Comparison of ENCODE assay signal across 1 cellular context in genomic region chr20:58514321-58515239, GRCh38.
TF ChIP-seq lines count a peak whose summit lies in the region.

No MANE protein-coding gene starts in this region.

TF ChIP-seq in SK-N-SH, 30 proteins besides CTCF, POLR2A, EP300 and RAD21 (continued from another document):
- TF ChIP-seq GABPA (IDR thresholded peaks at IDR 0.05; ENCODE audit: low read depth), result no peak
- no peak for TF ChIP-seq FOXM1 (IDR thresholded peaks at IDR 0.05; ENCODE audit: low read depth)
- no peak for TF ChIP-seq RXRA (IDR thresholded peaks at IDR 0.05; ENCODE audit: borderline replicate concordance, low read depth)
- TF ChIP-seq TEAD4 (IDR thresholded peaks at IDR 0.05; ENCODE audit: borderline replicate concordance, insufficient read depth), result no peak
- TF ChIP-seq ELF1 (IDR thresholded peaks at IDR 0.05), result no peak
TF ChIP-seq in SK-N-SH: peak in this region for 0.
